Comparison of ENCODE assay signal across 32 cellular contexts in genomic region chr7:91543646-91544045, GRCh38.
"Had no signal": no experiment of that assay in that cellular context is flagged by ENCODE, and none has a peak within 500 bp of the region (broad histone marks: within the 10 kb centered on the region; RNA-seq: fewer than 3 reads in every experiment).

No MANE protein-coding gene starts in this region.

- H3K4me3 Mint-ChIP-seq: activated CD4-positive, alpha-beta memory T cell treated with anti-CD3 and anti-CD28 coated beads for 36 hours; activated CD4-positive, alpha-beta T cell treated with anti-CD3 and anti-CD28 coated beads for 36 hours; activated CD4-positive, alpha-beta T cell treated with anti-CD3 and anti-CD28 coated beads, Interleukin-2, amount 10 ng/mL, durations not matched to agents 24 days and 14 days; activated CD8-positive, alpha-beta memory T cell treated with anti-CD3 and anti-CD28 coated beads, Interleukin-2, amount 10 ng/mL, durations not matched to agents 7 days and 5 days; activated CD8-positive, alpha-beta T cell treated with anti-CD3 and anti-CD28 coated beads, Interleukin-2, amount 10 ng/mL, durations not matched to agents 7 days and 5 days; activated naive CD4-positive, alpha-beta T cell treated with anti-CD3 and anti-CD28 coated beads for 36 hours; activated naive CD4-positive, alpha-beta T cell treated with anti-CD3 and anti-CD28 coated beads, Interleukin-2, amount 50 U/mL, for 24 hours; activated naive CD8-positive, alpha-beta T cell treated with anti-CD3 and anti-CD28 coated beads for 36 hours; activated naive CD8-positive, alpha-beta T cell treated with anti-CD3 and anti-CD28 coated beads, Interleukin-2, amount 50 U/mL, for 24 hours; activated T-helper 1 cell treated with anti-CD3 and anti-CD28 coated beads, Interleukin-12 subunit alpha, Interleukin-12 subunit beta, Interleukin-2, Interleukin-4 antibody, amounts not matched to agents 30 ng/mL and 10 ng/mL and 1 ng/mL, durations not matched to agents 14 hours and 24 hours and 36 hours had no signal

- H3K27ac Mint-ChIP-seq: activated CD4-positive, alpha-beta memory T cell treated with anti-CD3 and anti-CD28 coated beads for 36 hours; activated CD4-positive, alpha-beta T cell treated with anti-CD3 and anti-CD28 coated beads for 36 hours; activated CD4-positive, alpha-beta T cell treated with anti-CD3 and anti-CD28 coated beads, Interleukin-2, amount 10 ng/mL, durations not matched to agents 24 days and 14 days; activated CD8-positive, alpha-beta memory T cell treated with anti-CD3 and anti-CD28 coated beads, Interleukin-2, amount 10 ng/mL, durations not matched to agents 7 days and 5 days; activated CD8-positive, alpha-beta T cell treated with anti-CD3 and anti-CD28 coated beads, Interleukin-2, amount 10 ng/mL, durations not matched to agents 7 days and 5 days; activated naive CD4-positive, alpha-beta T cell treated with anti-CD3 and anti-CD28 coated beads for 36 hours; activated naive CD4-positive, alpha-beta T cell treated with anti-CD3 and anti-CD28 coated beads, Interleukin-2, amount 50 U/mL, for 24 hours; activated naive CD8-positive, alpha-beta T cell treated with anti-CD3 and anti-CD28 coated beads for 36 hours; activated naive CD8-positive, alpha-beta T cell treated with anti-CD3 and anti-CD28 coated beads, Interleukin-2, amount 50 U/mL, for 24 hours; activated T-helper 1 cell treated with anti-CD3 and anti-CD28 coated beads, Interleukin-12 subunit alpha, Interleukin-12 subunit beta, Interleukin-2, Interleukin-4 antibody, amounts not matched to agents 30 ng/mL and 10 ng/mL and 1 ng/mL, durations not matched to agents 14 hours and 24 hours and 36 hours; activated T-helper 2 cell treated with anti-CD3 and anti-CD28 coated beads, Interferon-gamma antibody, Interleukin-2, Interleukin-4, amounts not matched to agents 10 μg/mL and 5 μg/mL and 100 μg/mL, durations not matched to agents 14 hours and 24 hours and 36 hours had no signal

- H3K27me3 Mint-ChIP-seq: activated CD4-positive, alpha-beta memory T cell treated with anti-CD3 and anti-CD28 coated beads for 36 hours; activated CD8-positive, alpha-beta memory T cell treated with anti-CD3 and anti-CD28 coated beads, Interleukin-2, amount 10 ng/mL, durations not matched to agents 7 days and 5 days; activated naive CD4-positive, alpha-beta T cell treated with anti-CD3 and anti-CD28 coated beads, Interleukin-2, amount 50 U/mL, for 24 hours; activated naive CD8-positive, alpha-beta T cell treated with anti-CD3 and anti-CD28 coated beads for 36 hours; activated naive CD8-positive, alpha-beta T cell treated with anti-CD3 and anti-CD28 coated beads, Interleukin-2, amount 50 U/mL, for 24 hours had no signal

- H3K4me1 ChIP-seq: adrenal gland, body of pancreas, esophagus squamous epithelium, gastroesophageal sphincter had no signal

- H3K36me3 ChIP-seq: adrenal gland, esophagus squamous epithelium, gastroesophageal sphincter had no signal

- DNase-seq: activated CD4-positive, alpha-beta memory T cell treated with anti-CD3 and anti-CD28 coated beads for 36 hours; activated CD4-positive, alpha-beta T cell treated with anti-CD3 and anti-CD28 coated beads for 36 hours; activated CD4-positive, alpha-beta T cell treated with anti-CD3 and anti-CD28 coated beads, Interleukin-2, amount 10 ng/mL, durations not matched to agents 24 days and 14 days; activated CD4-positive, CD25-positive, alpha-beta regulatory T cell; activated CD4-positive, CD25-positive, alpha-beta regulatory T cell treated with anti-CD3 and anti-CD28 coated beads, Interleukin-2, amount 50 U/mL, for 72 hours; activated CD8-positive, alpha-beta memory T cell treated with anti-CD3 and anti-CD28 coated beads, Interleukin-2, amount 10 ng/mL, durations not matched to agents 7 days and 5 days; activated CD8-positive, alpha-beta memory T cell treated with anti-CD3 and anti-CD28 coated beads, Interleukin-2, amount 50 U/mL, for 4 hours; activated CD8-positive, alpha-beta T cell treated with anti-CD3 and anti-CD28 coated beads, Interleukin-2, amount 10 ng/mL, durations not matched to agents 7 days and 5 days; activated effector memory CD4-positive, alpha-beta T cell treated with anti-CD3 and anti-CD28 coated beads, Interleukin-2, amount 50 U/mL, for 16 hours; activated naive CD4-positive, alpha-beta T cell treated with anti-CD3 and anti-CD28 coated beads for 36 hours; activated naive CD8-positive, alpha-beta T cell treated with anti-CD3 and anti-CD28 coated beads for 36 hours; activated naive CD8-positive, alpha-beta T cell treated with anti-CD3 and anti-CD28 coated beads, Interleukin-2, amount 50 U/mL, for 24 hours; activated T-cell treated with anti-CD3 and anti-CD28 coated beads, Interleukin-2, amount 50 U/mL, for 1 hour; activated T-cell treated with anti-CD3 and anti-CD28 coated beads, Interleukin-2, amount 50 U/mL, for 48 hours; adrenal gland; amygdala; aorta; body of pancreas; caudate nucleus; cortex of kidney; effector CD8-positive, alpha-beta T cell; esophagus squamous epithelium; foreskin melanocyte; T-helper 2 cell had no signal

- H3K9me3 ChIP-seq: adrenal gland, body of pancreas, esophagus squamous epithelium, gastroesophageal sphincter had no signal

- H3K4me3 ChIP-seq: adrenal gland, body of pancreas, esophagus squamous epithelium, gastroesophageal sphincter had no signal

- ATAC-seq: activated CD4-positive, alpha-beta T cell treated with anti-CD3 and anti-CD28 coated beads for 36 hours; activated CD8-positive, alpha-beta memory T cell treated with anti-CD3 and anti-CD28 coated beads, Interleukin-2, amount 10 ng/mL, durations not matched to agents 7 days and 5 days; activated CD8-positive, alpha-beta T cell treated with anti-CD3 and anti-CD28 coated beads, Interleukin-2, amount 10 ng/mL, durations not matched to agents 7 days and 5 days; activated naive CD8-positive, alpha-beta T cell treated with anti-CD3 and anti-CD28 coated beads, Interleukin-2, amount 50 U/mL, for 24 hours; body of pancreas; gastroesophageal sphincter had no signal

- H3K27me3 ChIP-seq: adrenal gland, body of pancreas, esophagus squamous epithelium, gastroesophageal sphincter had no signal

- H3K4me1 Mint-ChIP-seq: activated CD4-positive, alpha-beta T cell treated with anti-CD3 and anti-CD28 coated beads for 36 hours; activated CD4-positive, alpha-beta T cell treated with anti-CD3 and anti-CD28 coated beads, Interleukin-2, amount 10 ng/mL, durations not matched to agents 24 days and 14 days; activated CD8-positive, alpha-beta memory T cell treated with anti-CD3 and anti-CD28 coated beads, Interleukin-2, amount 10 ng/mL, durations not matched to agents 7 days and 5 days; activated naive CD4-positive, alpha-beta T cell treated with anti-CD3 and anti-CD28 coated beads, Interleukin-2, amount 50 U/mL, for 24 hours; activated naive CD8-positive, alpha-beta T cell treated with anti-CD3 and anti-CD28 coated beads for 36 hours; activated naive CD8-positive, alpha-beta T cell treated with anti-CD3 and anti-CD28 coated beads, Interleukin-2, amount 50 U/mL, for 24 hours had no signal

- FAIRE-seq: colon, endometrium, endothelial cell of umbilical vein had no signal

- H3K9me3 Mint-ChIP-seq: activated CD4-positive, alpha-beta T cell treated with anti-CD3 and anti-CD28 coated beads, Interleukin-2, amount 10 ng/mL, durations not matched to agents 24 days and 14 days; activated naive CD4-positive, alpha-beta T cell treated with anti-CD3 and anti-CD28 coated beads for 36 hours; activated naive CD8-positive, alpha-beta T cell treated with anti-CD3 and anti-CD28 coated beads for 36 hours; activated T-helper 1 cell treated with anti-CD3 and anti-CD28 coated beads, Interleukin-12 subunit alpha, Interleukin-12 subunit beta, Interleukin-2, Interleukin-4 antibody, amounts not matched to agents 30 ng/mL and 10 ng/mL and 1 ng/mL, durations not matched to agents 14 hours and 24 hours and 36 hours; activated T-helper 2 cell treated with anti-CD3 and anti-CD28 coated beads, Interferon-gamma antibody, Interleukin-2, Interleukin-4, amounts not matched to agents 10 μg/mL and 5 μg/mL and 100 μg/mL, durations not matched to agents 14 hours and 24 hours and 36 hours had no signal

- H3K27ac ChIP-seq: adrenal gland, body of pancreas, epithelial cell of prostate, esophagus squamous epithelium, gastroesophageal sphincter had no signal
